1 cellular context compared by ENCODE assay signal in the genomic region with DNA sequence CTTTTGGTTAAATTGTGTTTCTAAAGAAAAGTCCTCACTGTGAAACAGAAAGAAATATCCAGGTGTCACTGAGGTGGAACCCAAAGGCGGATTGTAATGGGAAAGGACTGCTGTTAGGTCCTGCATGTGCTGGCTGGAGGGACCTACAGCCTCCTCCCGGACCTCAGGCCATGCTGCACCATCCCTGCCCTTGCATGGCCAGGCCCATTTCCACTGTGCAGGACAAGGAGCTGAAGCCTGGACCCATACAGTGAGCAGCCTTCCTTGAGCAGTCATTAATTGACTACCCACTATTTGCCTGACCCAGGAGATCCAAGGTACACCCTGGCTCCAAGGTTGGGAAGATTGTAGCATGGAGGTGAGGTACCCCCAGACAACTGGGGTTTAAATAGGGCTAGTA.
TF ChIP-seq lines count a peak whose summit lies in the region.

No MANE protein-coding gene starts in this region.

TF ChIP-seq in HepG2, 621 proteins besides CTCF, POLR2A, EP300 and RAD21 (continued from another document):
- TF ChIP-seq, protein P1, sequence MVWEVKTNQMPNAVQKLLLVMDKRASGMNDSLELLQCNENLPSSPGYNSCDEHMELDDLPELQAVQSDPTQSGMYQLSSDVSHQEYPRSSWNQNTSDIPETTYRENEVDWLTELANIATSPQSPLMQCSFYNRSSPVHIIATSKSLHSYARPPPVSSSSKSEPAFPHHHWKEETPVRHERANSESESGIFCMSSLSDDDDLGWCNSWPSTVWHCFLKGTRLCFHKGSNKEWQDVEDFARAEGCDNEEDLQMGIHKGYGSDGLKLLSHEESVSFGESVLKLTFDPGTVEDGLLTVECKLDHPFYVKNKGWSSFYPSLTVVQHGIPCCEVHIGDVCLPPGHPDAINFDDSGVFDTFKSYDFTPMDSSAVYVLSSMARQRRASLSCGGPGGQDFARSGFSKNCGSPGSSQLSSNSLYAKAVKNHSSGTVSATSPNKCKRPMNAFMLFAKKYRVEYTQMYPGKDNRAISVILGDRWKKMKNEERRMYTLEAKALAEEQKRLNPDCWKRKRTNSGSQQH (CRISPR knock-in tag; IDR thresholded peaks at IDR 0.05; ENCODE audit: low read depth) = no peak
- TF ChIP-seq ZNF567 (CRISPR knock-in tag; IDR thresholded peaks at IDR 0.05; ENCODE audit: borderline replicate concordance) (no peak), NPAS2 (CRISPR knock-in tag; IDR thresholded peaks at IDR 0.05; ENCODE audit: borderline replicate concordance) (no peak), ZNF30 (CRISPR knock-in tag; IDR thresholded peaks at IDR 0.05) (no peak), CENPBD1 (CRISPR knock-in tag; IDR thresholded peaks at IDR 0.05; ENCODE audit: borderline replicate concordance, low read depth) (no peak), SIX4 (CRISPR knock-in tag; IDR thresholded peaks at IDR 0.05) (no peak), ADNP (CRISPR knock-in tag; IDR thresholded peaks at IDR 0.05) (no peak), ZNF232 (CRISPR knock-in tag; IDR thresholded peaks at IDR 0.05; ENCODE audit: borderline replicate concordance) (no peak), CHCHD3 (CRISPR knock-in tag; IDR thresholded peaks at IDR 0.05) (no peak), ZSCAN30 (CRISPR knock-in tag; IDR thresholded peaks at IDR 0.05) (no peak), ZNF746 (CRISPR knock-in tag; IDR thresholded peaks at IDR 0.05) (no peak), ETV6 (CRISPR knock-in tag; conservative IDR thresholded peaks at IDR 0.05) (no peak)
